8 cellular contexts compared by ENCODE assay signal in genomic region chr1:161115132-161115711, GRCh38. TPM values are rescaled to one million over a fixed set of nuclear protein-coding genes. Genes with fewer than 3 reads are reported as not detected.
DNase-seq lines count a peak whose midpoint lies in the region; ATAC-seq and TF ChIP-seq lines count a peak whose summit lies in the region.

No MANE protein-coding gene starts in this region.

- in situ Hi-C loops in brain microvascular endothelial cell (cut with HindIII; ENCODE audit: low pct_ligation_motif_present, low sequenced_read_pairs): no loop called here

- peak in 1 of 2 experiments; percentile 31; a peak in 1 of 4 replicates for TF ChIP-seq EP300 in SK-N-SH (IDR thresholded peaks at IDR 0.05; ENCODE audit: borderline replicate concordance in 1 of 2, low read depth in 1 of 2, low read length in 1 of 2)

- H3K9me2 ChIP-seq in SK-N-SH: no peaks in the 10 kb centered on the region

- H4K20me1 ChIP-seq in SK-N-SH (ENCODE audit: insufficient read depth): peaks cover 45% of the 10 kb centered on the region

- H3K4me2 ChIP-seq in SK-N-SH: peak overlapping the region; percentile 92

- intact Hi-C loops in left ventricle myocardium inferior (cut with micrococcal nuclease): no loop called here

- H3K4me1 ChIP-seq in SK-N-SH (ENCODE audit: control insufficient read depth in 1 of 2, insufficient read depth in 2 of 2, low read depth in 1 of 2, low read length in 1 of 2) (peaks cover 19 to 25% of the 10 kb centered on the region in 2 experiments; a peak in 3 of 4 replicates), left ventricle myocardium inferior (peaks cover 90% of the 10 kb centered on the region)

- TF ChIP-seq RAD21 in SK-N-SH (IDR thresholded peaks at IDR 0.05; ENCODE audit: low read length): no peak

- no peaks in the 10 kb centered on the region for H3K9me3 ChIP-seq in SK-N-SH
- H3K9me3 ChIP-seq in left ventricle myocardium inferior (replicated peaks): no peaks in the 10 kb centered on the region

- 61% methylated on average over 12 of the region's 12 CpGs for WGBS in SK-N-SH (ENCODE audit: low lambda C conversion rate)

- H3K4me3 ChIP-seq in SK-N-SH (ENCODE audit: low read depth in 2 of 2, low read length in 1 of 2) (no peak overlapping the region), brain microvascular endothelial cell (ENCODE audit: low read depth, low read length) (no peak overlapping the region), skeletal muscle cell (ENCODE audit: low read depth, low read length) (no peak overlapping the region), left ventricle myocardium inferior (no peak overlapping the region)

- H2AFZ ChIP-seq in SK-N-SH (ENCODE audit: low read depth): no peak overlapping the region

- TF ChIP-seq CTCF in SK-N-SH (IDR thresholded peaks at IDR 0.05) (no peak), brain microvascular endothelial cell (IDR thresholded peaks at IDR 0.05; ENCODE audit: low read depth, low read length, missing control alignments) (no peak), left ventricle myocardium inferior (IDR thresholded peaks at IDR 0.05; ENCODE audit: borderline replicate concordance) (no peak)

- DNase-seq in SK-N-SH (no peak), brain microvascular endothelial cell (peak; percentile 93), skeletal muscle cell (ENCODE audit: low read depth) (peak; percentile 86), T-helper 9 cell (no peak), left ventricle myocardium inferior (no peak)

- POLR2A ChIA-PET in SK-N-SH (lab: Yijun Ruan, JAX): no interaction called here

- no peaks in the 10 kb centered on the region for H3K27me3 ChIP-seq in SK-N-SH (ENCODE audit: insufficient read depth)
- no peaks in the 10 kb centered on the region for H3K27me3 ChIP-seq in brain microvascular endothelial cell (replicated peaks)
- H3K27me3 ChIP-seq in left ventricle myocardium inferior (ENCODE audit: low read depth): no peaks in the 10 kb centered on the region

- H3K79me2 ChIP-seq in SK-N-SH (ENCODE audit: insufficient read depth): peaks cover 93% of the 10 kb centered on the region

- H3K27ac ChIP-seq in SK-N-SH (ENCODE audit: low read depth in 2 of 2, low read length in 1 of 2) (peak overlapping the region in 1 of 2 experiments; percentile 45; a peak in 2 of 4 replicates), brain microvascular endothelial cell (peak overlapping the region; percentile 73), left ventricle myocardium inferior (replicated peaks) (no peak overlapping the region)

- CTCF ChIA-PET in SK-N-SH (lab: Yijun Ruan, JAX): interaction anchor here (2.2 kb wide), 1 partner anchor 18 kb away, joined by 6 read pairs; no protein-coding TSS in a partner anchor

- H3K36me3 ChIP-seq in SK-N-SH (replicated peaks in 1 of 2; ENCODE audit: control insufficient read depth in 1 of 2, insufficient read depth in 2 of 2, low read length in 1 of 2) (peaks cover 13 to 20% of the 10 kb centered on the region in 2 experiments), brain microvascular endothelial cell (replicated peaks) (peaks cover 5% of the 10 kb centered on the region), left ventricle myocardium inferior (peaks cover 4% of the 10 kb centered on the region)

- peaks cover 15% of the 10 kb centered on the region for H3F3A ChIP-seq in SK-N-SH (replicated peaks; ENCODE audit: insufficient read depth)

- no peak overlapping the region for H3K9ac ChIP-seq in SK-N-SH

- ATAC-seq in SK-N-SH treated with all-trans-retinoic acid at 6 μM for 48 hours (no peak), GM18907 (IDR thresholded peaks at IDR 0.05; ENCODE audit: unreplicated experiment) (no peak)

TF ChIP-seq in SK-N-SH, 30 proteins besides CTCF, POLR2A, EP300 and RAD21 (continues in another document):
- TF ChIP-seq TAF1 (IDR thresholded peaks at IDR 0.05; ENCODE audit: borderline replicate concordance, low read depth, low read length) (no peak), NRF1 (IDR thresholded peaks at IDR 0.05; ENCODE audit: low read depth, low read length) (no peak), MAX (IDR thresholded peaks at IDR 0.05; ENCODE audit: low read depth) (peak; percentile 50; the same call in 1 of the 2 replicates), USF2 (IDR thresholded peaks at IDR 0.05; ENCODE audit: borderline replicate concordance, low read depth, low read length) (no peak), JUND (IDR thresholded peaks at IDR 0.05) (peak; percentile 61), MXI1 (IDR thresholded peaks at IDR 0.05; ENCODE audit: low read depth, low read length) (no peak)

TF ChIP-seq in SK-N-SH treated with all-trans-retinoic acid at 6 μM for 48 hours, 23 proteins besides CTCF, POLR2A, EP300 and RAD21 (continues in another document):
- no peak for TF ChIP-seq CSRNP3 (CRISPR knock-in tag; IDR thresholded peaks at IDR 0.05)
- no peak for TF ChIP-seq ESRRG (CRISPR knock-in tag; IDR thresholded peaks at IDR 0.05)

TF ChIP-seq in PFSK-1, 5 proteins besides CTCF, POLR2A, EP300 and RAD21:
- TF ChIP-seq POLR2AphosphoS5 (IDR thresholded peaks at IDR 0.05; ENCODE audit: low read depth, low read length) (0 out of 2 replicates have a peak, but pooled peaks have one; percentile 7), SIN3A (IDR thresholded peaks at IDR 0.05; ENCODE audit: borderline replicate concordance, insufficient read depth, low read length) (no peak), REST (IDR thresholded peaks at IDR 0.05; ENCODE audit: insufficient read depth in 1 of 2, low read depth in 2 of 2, low read length in 2 of 2) (no peak), TAF1 (IDR thresholded peaks at IDR 0.05; ENCODE audit: borderline replicate concordance, insufficient read depth, low read length) (no peak), FOXP2 (optimal IDR thresholded peaks at IDR 0.05; ENCODE audit: borderline replicate concordance, extremely low read depth, extremely low read length, insufficient read depth) (no peak)

RNA-seq across cellular contexts. Expression of gene PFDN2, which starts 2.6 kb away (rescaled TPM):
- 340 and 445 TPM in 2 replicates for polyA plus RNA-seq in SK-N-SH (2012; rRNA removed)
- 565 and 761 TPM in 2 replicates for polyA plus RNA-seq in SK-N-SH (2012; cell fraction: cytosol; rRNA removed)
- 81.8 and 90.8 TPM in 2 replicates for polyA plus RNA-seq in SK-N-SH (2012; cell fraction: nucleus; rRNA removed)
- 671 TPM for polyA plus RNA-seq in PFSK-1 (2012; ENCODE audit: insufficient read length, low read depth)
- 62.5 TPM for total RNA-seq in left ventricle myocardium inferior

RNA-seq across cellular contexts. Expression of gene NIT1, which starts 2.7 kb away (rescaled TPM):
- polyA plus RNA-seq in SK-N-SH (2012; rRNA removed): 38.7 and 48.9 TPM in 2 replicates
- 18.6 and 31.2 TPM in 2 replicates for polyA plus RNA-seq in SK-N-SH (2012; cell fraction: cytosol; rRNA removed)
- polyA plus RNA-seq in SK-N-SH (2012; cell fraction: nucleus; rRNA removed): 147 and 155 TPM in 2 replicates
- 42.2 TPM for polyA plus RNA-seq in PFSK-1 (2012; ENCODE audit: insufficient read length, low read depth)
- 31.9 TPM for total RNA-seq in left ventricle myocardium inferior

RNA-seq across cellular contexts. Expression of gene KLHDC9, which starts 17.1 kb away (rescaled TPM):
- polyA plus RNA-seq in SK-N-SH (2012; rRNA removed): 4.4 and 4.7 TPM in 2 replicates
- 3.8 and 4.9 TPM in 2 replicates for polyA plus RNA-seq in SK-N-SH (2012; cell fraction: cytosol; rRNA removed)
- polyA plus RNA-seq in SK-N-SH (2012; cell fraction: nucleus; rRNA removed): 11.9 and 12.4 TPM in 2 replicates
- polyA plus RNA-seq in PFSK-1 (2012; ENCODE audit: insufficient read length, low read depth): not detected
- 9.1 TPM for total RNA-seq in left ventricle myocardium inferior

RNA-seq across cellular contexts. Expression of gene DEDD, which starts 17.2 kb away (rescaled TPM):
- polyA plus RNA-seq in SK-N-SH (2012; rRNA removed): 43.1 and 45.0 TPM in 2 replicates
- 26.8 and 37.1 TPM in 2 replicates for polyA plus RNA-seq in SK-N-SH (2012; cell fraction: cytosol; rRNA removed)
- polyA plus RNA-seq in SK-N-SH (2012; cell fraction: nucleus; rRNA removed): 60.8 and 63.8 TPM in 2 replicates
- 49.3 TPM for polyA plus RNA-seq in PFSK-1 (2012; ENCODE audit: insufficient read length, low read depth)
- 25.2 TPM for total RNA-seq in left ventricle myocardium inferior

RNA-seq across cellular contexts. Expression of gene NECTIN4, which starts 25.9 kb away (rescaled TPM):
- polyA plus RNA-seq in SK-N-SH (2012; rRNA removed): 0.59 and 1.9 TPM in 2 replicates
- polyA plus RNA-seq in SK-N-SH (2012; cell fraction: cytosol; rRNA removed): 1.0 and 1.2 TPM in 2 replicates
- 0.39 and 0.99 TPM in 2 replicates for polyA plus RNA-seq in SK-N-SH (2012; cell fraction: nucleus; rRNA removed)
- polyA plus RNA-seq in PFSK-1 (2012; ENCODE audit: insufficient read length, low read depth): 0.34 TPM
- not detected for total RNA-seq in left ventricle myocardium inferior

Comparison
In these comparisons a context has a peak if more than half of its experiments do, and no peak if none do; other contexts are left out.
1. DNase-seq: peak in brain microvascular endothelial cell (single experiment) and skeletal muscle cell (single experiment); none in SK-N-SH (single experiment), T-helper 9 cell (single experiment) and left ventricle myocardium inferior (single experiment).